Comparison of ENCODE assay signal across 21 cellular contexts in genomic region chr2:61423714-61424113, GRCh38. TPM values are rescaled to one million over a fixed set of nuclear protein-coding genes. Genes with fewer than 3 reads are reported as not detected.
DNase-seq lines count a peak whose midpoint lies in the region; ATAC-seq, FAIRE-seq and TF ChIP-seq lines count a peak whose summit lies in the region.
"Had no signal": no experiment of that assay in that cellular context is flagged by ENCODE, and none has a peak within 500 bp of the region (broad histone marks: within the 10 kb centered on the region; RNA-seq: fewer than 3 reads in every experiment).

No MANE protein-coding gene starts in this region.

- TF ChIP-seq EP300 in tibial nerve (IDR thresholded peaks at IDR 0.05), result no peak

- H3K27me3 ChIP-seq in Panc1 (ENCODE audit: control insufficient read depth, insufficient read depth, low read length) (no peaks in the 10 kb centered on the region), endothelial cell of umbilical vein (ENCODE audit: control insufficient read depth in 2 of 2, insufficient read depth in 2 of 2, low read length in 2 of 2) (no peaks in the 10 kb centered on the region), prostate gland (replicated peaks; ENCODE audit: insufficient read depth) (no peaks in the 10 kb centered on the region), tibial nerve (no peaks in the 10 kb centered on the region)
- H3K27me3 ChIP-seq: BE2C, right atrium auricular region had no signal

- no peak overlapping the region for H3K9ac ChIP-seq in endothelial cell of umbilical vein (replicated peaks; ENCODE audit: extremely low read depth, insufficient read depth, low read length)

- H3K27ac ChIP-seq in Panc1 (ENCODE audit: low read length) (no peak overlapping the region), endothelial cell of umbilical vein (ENCODE audit: insufficient read depth, low read depth, low read length) (peak overlapping the region; percentile 33), prostate gland (peak overlapping the region; percentile 9 to 64), tibial nerve (no peak overlapping the region)
- H3K27ac ChIP-seq: lower lobe of right lung, right atrium auricular region, WERI-Rb-1 had no signal

- no peak for TF ChIP-seq CTCF in Panc1 (IDR thresholded peaks at IDR 0.05)
- TF ChIP-seq CTCF in endothelial cell of umbilical vein (IDR thresholded peaks at IDR 0.05; ENCODE audit: extremely low read depth in 1 of 2, insufficient read depth in 1 of 2, low read depth in 1 of 2, low read length in 2 of 2), result no peak
- no peak for TF ChIP-seq CTCF in prostate gland (IDR thresholded peaks at IDR 0.05)
- no peak for TF ChIP-seq CTCF in tibial nerve (IDR thresholded peaks at IDR 0.05)

- WGBS in prostate gland, result 29% methylated on average over 3 of the region's 3 CpGs
- 88 to 94% methylated on average over 3 of the region's 3 CpGs for WGBS in tibial nerve, 2 donors

- H3K36me3 ChIP-seq in Panc1 (ENCODE audit: control insufficient read depth, insufficient read depth, low read length), result peaks cover 6% of the 10 kb centered on the region; the same call in 1 of the 2 replicates
- no peaks in the 10 kb centered on the region for H3K36me3 ChIP-seq in endothelial cell of umbilical vein (ENCODE audit: control insufficient read depth in 2 of 2, extremely low read depth in 1 of 2, insufficient read depth in 2 of 2, low read length in 2 of 2)
- H3K36me3 ChIP-seq in prostate gland, result no peaks in the 10 kb centered on the region
- H3K36me3 ChIP-seq in tibial nerve, result no peaks in the 10 kb centered on the region
- H3K36me3 ChIP-seq: BE2C, lower lobe of right lung, right atrium auricular region had no signal

- H3K79me2 ChIP-seq in endothelial cell of umbilical vein (ENCODE audit: control insufficient read depth, insufficient read depth, low read length), result peaks cover 91% of the 10 kb centered on the region

- peak; percentile 75; the same call in 1 of the 2 replicates for ATAC-seq in Panc1
- ATAC-seq: HCT116, lower lobe of right lung had no signal

- H3K9me3 ChIP-seq in Panc1 (ENCODE audit: control insufficient read depth, insufficient read depth, low read depth, low read length), result no peaks in the 10 kb centered on the region
- no peaks in the 10 kb centered on the region for H3K9me3 ChIP-seq in endothelial cell of umbilical vein (replicated peaks; ENCODE audit: control insufficient read depth, insufficient read depth, low read length)
- H3K9me3 ChIP-seq in prostate gland, result no peaks in the 10 kb centered on the region
- no peaks in the 10 kb centered on the region for H3K9me3 ChIP-seq in tibial nerve
- H3K9me3 ChIP-seq: BE2C, lower lobe of right lung, right atrium auricular region had no signal

- no peaks in the 10 kb centered on the region for H3K9me1 ChIP-seq in endothelial cell of umbilical vein (replicated peaks; ENCODE audit: control insufficient read depth, extremely low read depth, insufficient read depth, low read length)

- DNase-seq in EH (ENCODE audit: low read depth) (peak; percentile 69), Panc1 (ENCODE audit: low read depth, low spot score) (peak; percentile 75), endothelial cell of umbilical vein (ENCODE audit: low read depth, low spot score) (peak; percentile 68), prostate gland (ENCODE audit: low spot score) (no peak), D341Med (ENCODE audit: low spot score) (no peak), tibial nerve (ENCODE audit: low spot score in 2 of 2) (no peak), NCI-H510A treated with DMSO at 0.1 percent for 48 hours (lab: John Stamatoyannopoulos, UW) (no peak)
- DNase-seq in stimulated activated CD4-positive, alpha-beta T cell treated with anti-CD3 and anti-CD28 coated beads, Interleukin-1b, Interleukin-23, amount 100 ng/mL, for 48 hours, result no peak
- DNase-seq: activated naive CD4-positive, alpha-beta T cell; BE2C; DMS79; foreskin melanocyte; lower lobe of right lung; NCI-H1417; NCI-H446; OCI-M1; stimulated activated CD4-positive, alpha-beta T cell treated with anti-CD3 and anti-CD28 coated beads, Interleukin-4, amount 100 ng/mL, for 24 hours; trophoblast cell; WERI-Rb-1 had no signal

- no peak for TF ChIP-seq POLR2A in endothelial cell of umbilical vein (IDR thresholded peaks at IDR 0.05; ENCODE audit: low read depth, low read length)
- TF ChIP-seq POLR2A in prostate gland (IDR thresholded peaks at IDR 0.05), result no peak
- no peak for TF ChIP-seq POLR2A in tibial nerve (IDR thresholded peaks at IDR 0.05)

- intact Hi-C loops in Panc1 (cut with micrococcal nuclease; ENCODE audit: unreplicated experiment), result no loop called here
- intact Hi-C loops in endothelial cell of umbilical vein (cut with micrococcal nuclease), result no loop called here
- intact Hi-C loops in prostate gland (cut with DNase I), result no loop called here

- POLR2A ChIA-PET in Panc1 (lab: Charles Lee) (no interaction called here), endothelial cell of umbilical vein (lab: Charles Lee) (no interaction called here)

- dilution Hi-C loops in endothelial cell of umbilical vein (cut with MboI; ENCODE audit: extremely low pct_ligation_motif_present, low sequenced_read_pairs), result no loop called here

- FAIRE-seq in endothelial cell of umbilical vein (lab: Jason Lieb, UNC), result peak; percentile 78

- in situ Hi-C loops in Panc1 (cut with HindIII; ENCODE audit: low pct_unique_long_range_greater_than_20kb, low sequenced_read_pairs), result no loop called here

- no peak overlapping the region for H3K4me2 ChIP-seq in endothelial cell of umbilical vein (ENCODE audit: insufficient read depth, low read length)

- H3K4me3 ChIP-seq in Panc1 (ENCODE audit: low read depth in 2 of 2, low read length in 2 of 2), result no peak overlapping the region
- no peak overlapping the region for H3K4me3 ChIP-seq in endothelial cell of umbilical vein (replicated peaks in 1 of 3; ENCODE audit: insufficient read depth in 1 of 3, low read depth in 1 of 3, low read length in 3 of 3)
- H3K4me3 ChIP-seq in prostate gland, result no peak overlapping the region
- no peak overlapping the region for H3K4me3 ChIP-seq in tibial nerve
- H3K4me3 ChIP-seq: lower lobe of right lung, right atrium auricular region had no signal

- CTCF ChIA-PET in Panc1 (lab: Charles Lee) (no interaction called here), endothelial cell of umbilical vein (lab: Charles Lee) (no interaction called here)

- H3K4me1 ChIP-seq in Panc1 (ENCODE audit: control insufficient read depth, insufficient read depth, low read length), result peaks cover 38% of the 10 kb centered on the region
- peaks cover 37% of the 10 kb centered on the region for H3K4me1 ChIP-seq in endothelial cell of umbilical vein (ENCODE audit: control insufficient read depth, extremely low read depth, insufficient read depth, low read length)
- peaks cover 7% of the 10 kb centered on the region for H3K4me1 ChIP-seq in prostate gland (replicated peaks)
- H3K4me1 ChIP-seq in tibial nerve, result peaks cover 0 to 59% (median 25%) of the 10 kb centered on the region in 4 donors
- H3K4me1 ChIP-seq: BE2C had no signal

- peaks cover 6% of the 10 kb centered on the region for H4K20me1 ChIP-seq in endothelial cell of umbilical vein (replicated peaks; ENCODE audit: control insufficient read depth, extremely low read depth, insufficient read depth, low read length)

- H2AFZ ChIP-seq in endothelial cell of umbilical vein (ENCODE audit: low read depth, low read length), result no peak overlapping the region

- BruUV-seq in Panc1 (replicated peaks; lab: Mats Ljungman, UMichigan), result no TSS peak
- BruUV-seq in endothelial cell of umbilical vein (replicated peaks; lab: Mats Ljungman, UMichigan), result no TSS peak

TF ChIP-seq in endothelial cell of umbilical vein, 7 proteins besides CTCF, POLR2A, EP300 and RAD21:
- TF ChIP-seq EZH2 (IDR thresholded peaks at IDR 0.05; ENCODE audit: borderline replicate concordance, low read depth, low read length, severe bottlenecking) (no peak), GATA2 (IDR thresholded peaks at IDR 0.05; ENCODE audit: insufficient read depth, insufficient read length, low read depth, low read length) (peak; percentile 72), POLR2AphosphoS5 (IDR thresholded peaks at IDR 0.05; ENCODE audit: insufficient read depth, low read depth, low read length) (no peak), JUN (IDR thresholded peaks at IDR 0.05; ENCODE audit: borderline replicate concordance, insufficient read depth, insufficient read length, low read depth) (no peak), FOS (IDR thresholded peaks at IDR 0.05; ENCODE audit: borderline replicate concordance, insufficient read depth, low read length) (peak; percentile 19), MYC (IDR thresholded peaks at IDR 0.05; ENCODE audit: low read depth, low read length) (no peak)
TF ChIP-seq in endothelial cell of umbilical vein: peak in this region for 2.

RNA-seq across cellular contexts. Expression of gene USP34, which starts 47.2 kb away (rescaled TPM):
- 91.4 TPM for total RNA-seq in Panc1 (2021; ENCODE audit: unreplicated experiment)
- polyA plus RNA-seq in Panc1 (2012; ENCODE audit: insufficient read length), result 37.1 TPM
- total RNA-seq in endothelial cell of umbilical vein, result 96.9 and 98.3 TPM in 2 replicates
- 45.7 and 46.3 TPM in 2 replicates for polyA plus RNA-seq in endothelial cell of umbilical vein
- polyA plus RNA-seq in endothelial cell of umbilical vein (2011; cell fraction: cytosol; rRNA removed), result 39.1 and 39.8 TPM in 2 replicates
- 115 and 154 TPM in 2 replicates for polyA plus RNA-seq in endothelial cell of umbilical vein (2011; cell fraction: nucleus; rRNA removed)
- polyA plus RNA-seq in endothelial cell of umbilical vein (2012), result 57.8 and 68.3 TPM in 2 replicates
- polyA minus RNA-seq in endothelial cell of umbilical vein, result 168 and 201 TPM in 2 replicates
- polyA minus RNA-seq in endothelial cell of umbilical vein (2011; cell fraction: cytosol; rRNA and poly(A)+ RNA removed), result 52.8 TPM
- polyA minus RNA-seq in endothelial cell of umbilical vein (2011; cell fraction: nucleus; rRNA and poly(A)+ RNA removed), result 274 and 420 TPM in 2 replicates
- total RNA-seq in prostate gland, result 100 to 1,000 TPM in 1 of 2 donors, 10 to 100 TPM in 1; 94.1 to 206 TPM
- 100 to 1,000 TPM; 114 to 211 (median 148) TPM for total RNA-seq in tibial nerve

Comparison
In these comparisons a context has a peak if more than half of its experiments do, and no peak if none do; other contexts are left out.
1. DNase-seq: peak in EH (single experiment), Panc1 (single experiment) and endothelial cell of umbilical vein (single experiment); none in prostate gland (single experiment), D341Med (single experiment), stimulated activated CD4-positive, alpha-beta T cell treated with anti-CD3 and anti-CD28 coated beads, Interleukin-1b, Interleukin-23, amount 100 ng/mL, for 48 hours (single experiment), tibial nerve (0 of 2) and NCI-H510A treated with DMSO at 0.1 percent for 48 hours (single experiment).
2. H3K27ac ChIP-seq: peak in endothelial cell of umbilical vein (single experiment) and prostate gland (2 of 2); none in Panc1 (single experiment) and tibial nerve (0 of 4).